ENCODE assay signal across 1 cellular context in genomic region chr7:129122086-129122750, GRCh38.
A peak's percentile ranks its signal among the peaks of the same experiment; 100 is the strongest.
TF ChIP-seq lines count a peak whose summit lies in the region.

No MANE protein-coding gene starts in this region.

TF ChIP-seq in GM12878, 131 proteins besides CTCF, POLR2A, EP300 and RAD21 (continued from another document):
- peak; percentile 54 for TF ChIP-seq CUX1 (IDR thresholded peaks at IDR 0.05; ENCODE audit: insufficient replicate concordance, low read depth, low read length)
- peak; percentile 97 for TF ChIP-seq NR2F1 (conservative IDR thresholded peaks at IDR 0.05)
- TF ChIP-seq IRF4 (IDR thresholded peaks at IDR 0.05; ENCODE audit: low read depth, low read length): no peak
- peak; percentile 19; the same call in 1 of the 2 replicates for TF ChIP-seq SMC3 (IDR thresholded peaks at IDR 0.05; ENCODE audit: borderline replicate concordance, low read length)
- TF ChIP-seq ZNF24 (IDR thresholded peaks at IDR 0.05): peak; percentile 57; the same call in 1 of the 2 replicates
- TF ChIP-seq ZBTB40 (IDR thresholded peaks at IDR 0.05; ENCODE audit: borderline replicate concordance): no peak
- TF ChIP-seq CHD1 (IDR thresholded peaks at IDR 0.05; ENCODE audit: low read depth, low read length): no peak
- TF ChIP-seq POLR2AphosphoS5 (IDR thresholded peaks at IDR 0.05; ENCODE audit: low read length): no peak
- TF ChIP-seq CHD2 (IDR thresholded peaks at IDR 0.05; ENCODE audit: borderline replicate concordance, low read depth, low read length): no peak
- peak; percentile 8; the same call in 1 of the 2 replicates for TF ChIP-seq DPF2 (IDR thresholded peaks at IDR 0.05)
- TF ChIP-seq TCF7 (IDR thresholded peaks at IDR 0.05; ENCODE audit: borderline replicate concordance): 0 out of 2 replicates have a peak, but pooled peaks have one; percentile 21
- no peak for TF ChIP-seq BRCA1 (IDR thresholded peaks at IDR 0.05; ENCODE audit: low read depth, low read length)
- peak; percentile 20; the same call in 1 of the 2 replicates for TF ChIP-seq ATF7 (IDR thresholded peaks at IDR 0.05; ENCODE audit: low read depth)
- TF ChIP-seq RAD51 (IDR thresholded peaks at IDR 0.05): peak; percentile 35; the same call in 1 of the 2 replicates
- TF ChIP-seq BCL11A (IDR thresholded peaks at IDR 0.05; ENCODE audit: low read depth, low read length): peak; percentile 41; the same call in 1 of the 2 replicates
- TF ChIP-seq GABPA (IDR thresholded peaks at IDR 0.05; ENCODE audit: low read depth): 0 out of 2 replicates have a peak, but pooled peaks have one; percentile 8
- peak; percentile 75; the same call in 1 of the 2 replicates for TF ChIP-seq YY1 (IDR thresholded peaks at IDR 0.05; ENCODE audit: low read depth, low read length)
- 0 out of 2 replicates have a peak, but pooled peaks have one; percentile 11 for TF ChIP-seq ATF2 (IDR thresholded peaks at IDR 0.05; ENCODE audit: low read length)
- TF ChIP-seq TBL1XR1 (IDR thresholded peaks at IDR 0.05; ENCODE audit: low read depth, low read length): peak; percentile 79
- TF ChIP-seq BCLAF1 (IDR thresholded peaks at IDR 0.05): no peak
- peak; percentile 78 for TF ChIP-seq ZNF384 (IDR thresholded peaks at IDR 0.05; ENCODE audit: borderline replicate concordance, low read depth, low read length)
- TF ChIP-seq JUND (IDR thresholded peaks at IDR 0.05; ENCODE audit: low read depth, low read length): no peak
- peak; percentile 13; the same call in 1 of the 2 replicates for TF ChIP-seq STAT3 (IDR thresholded peaks at IDR 0.05; ENCODE audit: low read depth, low read length)
- peak; percentile 42 to 70; a peak in 3 of 4 replicates for TF ChIP-seq BHLHE40 (IDR thresholded peaks at IDR 0.05; ENCODE audit: borderline replicate concordance in 1 of 2, low read depth in 2 of 2, low read length in 1 of 2)
- TF ChIP-seq POU2F2 (IDR thresholded peaks at IDR 0.05; ENCODE audit: borderline replicate concordance, low read depth, low read length): peak; percentile 81; the same call in 1 of the 3 replicates
- TF ChIP-seq SMARCA5 (IDR thresholded peaks at IDR 0.05): 0 out of 2 replicates have a peak, but pooled peaks have one; percentile 28
- TF ChIP-seq ZNF217 (IDR thresholded peaks at IDR 0.05): peak; percentile 38; the same call in 1 of the 2 replicates
- TF ChIP-seq NR2C1 (IDR thresholded peaks at IDR 0.05): peak; percentile 66
- TF ChIP-seq YBX1 (IDR thresholded peaks at IDR 0.05): peak; percentile 90
- peak; percentile 60 for TF ChIP-seq ZNF687 (IDR thresholded peaks at IDR 0.05)
- TF ChIP-seq TARDBP (IDR thresholded peaks at IDR 0.05; ENCODE audit: borderline replicate concordance): 0 out of 2 replicates have a peak, but pooled peaks have one; percentile 15
- 0 out of 2 replicates have a peak, but pooled peaks have one; percentile 17 for TF ChIP-seq TAF1 (IDR thresholded peaks at IDR 0.05; ENCODE audit: borderline replicate concordance, low read depth, low read length)
TF ChIP-seq in GM12878: peak in this region for 29.
